In the genomic region with DNA sequence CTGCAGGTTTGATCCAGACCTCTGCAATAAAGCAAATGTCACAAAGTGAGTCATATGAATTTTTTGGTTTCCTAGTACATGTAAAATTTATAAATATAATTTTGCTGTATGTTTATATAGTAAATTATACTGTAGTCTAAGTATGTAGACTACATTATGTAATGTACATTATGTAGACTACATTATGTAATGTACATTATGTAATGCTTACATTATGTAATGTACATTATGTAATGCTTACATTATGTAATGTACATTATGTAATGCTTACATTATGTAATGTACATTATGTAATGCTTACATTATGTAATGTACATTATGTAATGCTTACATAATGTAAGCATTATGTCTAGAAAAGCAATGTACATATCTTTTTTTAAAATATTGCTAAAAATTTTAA, we compare ENCODE assay signal across 7 cellular contexts. TPM values are rescaled to one million over a fixed set of nuclear protein-coding genes. Genes with fewer than 3 reads are reported as not detected.
DNase-seq lines count a peak whose midpoint lies in the region; ATAC-seq, FAIRE-seq and TF ChIP-seq lines count a peak whose summit lies in the region.
"Not testable (repeated sequence)": the region's sequence is repeated elsewhere in the genome, so short reads cannot be mapped to it uniquely, and the experiment has no call there.

No MANE protein-coding gene starts in this region.

- H3K9me1 ChIP-seq in IMR-90 (ENCODE audit: insufficient read depth, low read length): not testable (repeated sequence)

- not testable (repeated sequence) for TF ChIP-seq EP300 in HepG2 (IDR thresholded peaks at IDR 0.05; ENCODE audit: low read depth in 2 of 2, low read length in 2 of 2); HepG2 (CRISPR knock-in tag; IDR thresholded peaks at IDR 0.05; ENCODE audit: borderline replicate concordance)

- H2AK9ac ChIP-seq in IMR-90 (replicated peaks; ENCODE audit: low read depth, low read length, poor library complexity): not testable (repeated sequence)

- not testable (repeated sequence) for H3K9me3 ChIP-seq in IMR-90 (ENCODE audit: control insufficient read depth, insufficient read depth, low read length); HepG2 (ENCODE audit: low read length); small intestine (ENCODE audit: control insufficient read depth, low read depth)

- not testable (repeated sequence) for H3K9ac ChIP-seq in IMR-90 (ENCODE audit: low read depth, low read length); HepG2 (ENCODE audit: insufficient read depth, low read depth, low read length)

- not testable (repeated sequence) for BruUV-seq in IMR-90 (replicated peaks; lab: Mats Ljungman, UMichigan); HepG2 (replicated peaks; lab: Mats Ljungman, UMichigan)

- not testable (repeated sequence) for H4K20me1 ChIP-seq in IMR-90 (ENCODE audit: insufficient read depth, low read length); HepG2 (ENCODE audit: insufficient read depth, low read length)

- H3K27me3 ChIP-seq in IMR-90 (ENCODE audit: control insufficient read depth, insufficient read depth, low read length); bronchial epithelial cell (ENCODE audit: control insufficient read depth, insufficient read depth, low read length); HepG2 (ENCODE audit: control insufficient read depth in 1 of 2, insufficient read depth in 2 of 2, low read length in 2 of 2); small intestine (ENCODE audit: control insufficient read depth in 2 of 2, insufficient read depth in 2 of 2, low read length in 2 of 2): not testable (repeated sequence)

- not testable (repeated sequence) for H4K5ac ChIP-seq in IMR-90 (ENCODE audit: low read depth, low read length)

- not testable (repeated sequence) for TF ChIP-seq CTCF in IMR-90 (conservative IDR thresholded peaks at IDR 0.05; ENCODE audit: low read depth, low read length); bronchial epithelial cell (IDR thresholded peaks at IDR 0.05; ENCODE audit: insufficient read depth, low read length, severe bottlenecking); epithelial cell of esophagus (IDR thresholded peaks at IDR 0.05; ENCODE audit: insufficient read depth, low read depth, low read length, missing control alignments); HepG2 (CRISPR knock-in tag; IDR thresholded peaks at IDR 0.05)

- not testable (repeated sequence) for H3K14ac ChIP-seq in IMR-90 (replicated peaks; ENCODE audit: low read depth, low read length)

- H3K4me1 ChIP-seq in IMR-90 (ENCODE audit: control insufficient read depth, insufficient read depth, low read length); HepG2 (ENCODE audit: insufficient read depth, low read length); small intestine (ENCODE audit: control insufficient read depth in 2 of 2, insufficient read depth in 1 of 2, low read depth in 1 of 2, low read length in 1 of 2): not testable (repeated sequence)

- not testable (repeated sequence) for H4K8ac ChIP-seq in IMR-90 (ENCODE audit: low read depth in 2 of 2, low read length in 2 of 2)

- not testable (repeated sequence) for H2BK120ac ChIP-seq in IMR-90 (ENCODE audit: low read depth, low read length)

- TF ChIP-seq RAD21 in IMR-90 (IDR thresholded peaks at IDR 0.05; ENCODE audit: low read length); HepG2 (CRISPR knock-in tag; IDR thresholded peaks at IDR 0.05): not testable (repeated sequence)

- H3K4me2 ChIP-seq in IMR-90 (ENCODE audit: low read depth, low read length); HepG2 (ENCODE audit: low read depth, low read length): not testable (repeated sequence)

- H3K18ac ChIP-seq in IMR-90 (ENCODE audit: low read depth, low read length): not testable (repeated sequence)

- H3K4ac ChIP-seq in IMR-90 (ENCODE audit: low read depth, low read length): not testable (repeated sequence)

- peaks cover 13% of the 10 kb centered on the region for H3K36me3 ChIP-seq in IMR-90 (ENCODE audit: control insufficient read depth, insufficient read depth, low read length)
- H3K36me3 ChIP-seq in bronchial epithelial cell (ENCODE audit: control insufficient read depth, insufficient read depth, low read length); small intestine (ENCODE audit: control insufficient read depth in 2 of 2, insufficient read depth in 2 of 2, low read length in 2 of 2): not testable (repeated sequence)
- peaks cover 3 to 42% of the 10 kb centered on the region in 2 experiments for H3K36me3 ChIP-seq in HepG2 (replicated peaks in 1 of 2; ENCODE audit: control insufficient read depth in 1 of 2, insufficient read depth in 2 of 2, low read length in 2 of 2)

- DNase-seq in IMR-90; HepG2 (ENCODE audit: low spot score); small intestine: not testable (repeated sequence)
- DNase-seq in MV-4-11 (lab: John Stamatoyannopoulos, UW) (peak; percentile 18), bronchial epithelial cell (ENCODE audit: low read depth) (peak; percentile 3), epithelial cell of esophagus (ENCODE audit: low read depth) (peak; percentile 2)

- not testable (repeated sequence) for H4K91ac ChIP-seq in IMR-90 (ENCODE audit: insufficient read depth, low read depth, low read length)

- H3K79me1 ChIP-seq in IMR-90 (ENCODE audit: low read depth in 1 of 2, low read length in 2 of 2): not testable (repeated sequence)

- H3K23ac ChIP-seq in IMR-90 (ENCODE audit: low read depth, low read length): not testable (repeated sequence)

- H3K79me2 ChIP-seq in HepG2 (ENCODE audit: insufficient read depth, low read length): not testable (repeated sequence)

- not testable (repeated sequence) for H3K56ac ChIP-seq in IMR-90 (ENCODE audit: extremely low read depth, insufficient read depth, low read length)

- H3K4me3 ChIP-seq in IMR-90 (ENCODE audit: insufficient read depth, low read depth, low read length); bronchial epithelial cell (ENCODE audit: low read depth, low read length); epithelial cell of esophagus (ENCODE audit: low read length); HepG2 (replicated peaks in 1 of 3; ENCODE audit: insufficient read depth in 1 of 3, low read depth in 2 of 3, low read length in 3 of 3); small intestine (ENCODE audit: low read depth in 1 of 2, low read length in 2 of 2): not testable (repeated sequence)

- FAIRE-seq in G401.6 (lab: Jason Lieb, UNC): peak; percentile 52
- not testable (repeated sequence) for FAIRE-seq in bronchial epithelial cell (lab: Jason Lieb, UNC); HepG2 (lab: Jason Lieb, UNC)
- FAIRE-seq in small intestine (lab: Jason Lieb, UNC): peak; percentile 94

- dilution Hi-C loops in IMR-90 (cut with HindIII; ENCODE audit: low sequenced_read_pairs, unreplicated experiment): not testable (repeated sequence)

- POLR2A ChIA-PET in IMR-90 (lab: Charles Lee; ENCODE audit: unreplicated experiment); HepG2 (lab: Yijun Ruan, JAX): not testable (repeated sequence)

- H2AK5ac ChIP-seq in IMR-90 (ENCODE audit: low read depth, low read length): not testable (repeated sequence)

- not testable (repeated sequence) for ATAC-seq in IMR-90 (ENCODE audit: low read depth); HepG2

- H2BK5ac ChIP-seq in IMR-90 (ENCODE audit: low read depth, low read length, poor library complexity, severe bottlenecking): not testable (repeated sequence)

- in situ Hi-C loops in IMR-90 (cut with MboI; ENCODE audit: low sequenced_read_pairs); HepG2 (cut with HindIII; ENCODE audit: extremely low pct_ligation_motif_present, low pct_unique_long_range_greater_than_20kb): not testable (repeated sequence)

- not testable (repeated sequence) for H2BK20ac ChIP-seq in IMR-90 (ENCODE audit: low read depth, low read length)

- H3K27ac ChIP-seq in IMR-90 (ENCODE audit: insufficient read depth, low read length); HepG2 (ENCODE audit: extremely low read length, insufficient read depth, low read length); small intestine (ENCODE audit: low read depth in 1 of 2, low read length in 1 of 2): not testable (repeated sequence)

- H2BK15ac ChIP-seq in IMR-90 (ENCODE audit: low read depth, low read length): not testable (repeated sequence)

- not testable (repeated sequence) for H2AFZ ChIP-seq in IMR-90 (replicated peaks; ENCODE audit: low read length, poor library complexity); HepG2 (ENCODE audit: low read length)

- intact Hi-C loops in IMR-90 (cut with micrococcal nuclease); HepG2 (cut with micrococcal nuclease; ENCODE audit: unreplicated experiment): not testable (repeated sequence)

- CTCF ChIA-PET in IMR-90 (lab: Yijun Ruan, JAX); HepG2 (lab: Yijun Ruan, JAX; ENCODE audit: low intra/inter-chr PET ratio, low total read pairs): not testable (repeated sequence)

- not testable (repeated sequence) for TF ChIP-seq POLR2A in IMR-90 (IDR thresholded peaks at IDR 0.05; ENCODE audit: low read depth, low read length); HepG2 (IDR thresholded peaks at IDR 0.05; ENCODE audit: insufficient read depth in 1 of 2, low read depth in 2 of 2, low read length in 2 of 2)

RNA-seq across cellular contexts. Expression of a gene that starts 54.4 kb away (rescaled TPM):
- 57.2 and 61.9 TPM in 2 replicates for total RNA-seq in IMR-90 (2012; rRNA removed)
- polyA plus RNA-seq in IMR-90 (2012; rRNA removed): 34.7 and 41.2 TPM in 2 replicates
- polyA plus RNA-seq in IMR-90 (2012; cell fraction: cytosol; rRNA removed): 7.1 and 21.6 TPM in 2 replicates
- polyA plus RNA-seq in IMR-90 (2012; cell fraction: nucleus; rRNA removed; ENCODE audit: low replicate concordance): 4.0 and 59.5 TPM in 2 replicates
- total RNA-seq in bronchial epithelial cell: 24.2 and 30.6 TPM in 2 replicates
- 46.4 and 63.8 TPM in 2 replicates for total RNA-seq in HepG2 (2016; rRNA removed; fragmentation: Illumina TruSeq; extraction: Trizol)
- total RNA-seq in HepG2 (2016; cell fraction: cytosol; rRNA removed; fragmentation: Illumina TruSeq; extraction: Trizol; ENCODE audit: low read depth): 47.1 and 55.5 TPM in 2 replicates
- total RNA-seq in HepG2 (2016; cell fraction: insoluble cytoplasmic fraction; rRNA removed; fragmentation: Illumina TruSeq; extraction: Trizol): 46.1 and 65.7 TPM in 2 replicates
- total RNA-seq in HepG2 (2016; cell fraction: membrane; rRNA removed; fragmentation: Illumina TruSeq; extraction: Trizol): 24.9 and 32.7 TPM in 2 replicates
- total RNA-seq in HepG2 (2016; cell fraction: nucleus; rRNA removed; fragmentation: Illumina TruSeq; extraction: Trizol): 58.3 and 59.7 TPM in 2 replicates
- polyA plus RNA-seq in HepG2 (2011; rRNA removed): 32.6 and 42.8 TPM in 2 replicates
- 19.9 and 27.2 TPM in 2 replicates for polyA plus RNA-seq in HepG2 (2011; cell fraction: cytosol; rRNA removed)
- polyA plus RNA-seq in HepG2 (2011; cell fraction: nucleus; rRNA removed): 17.0 and 18.4 TPM in 2 replicates
- polyA plus RNA-seq in HepG2 (2012): 32.6 and 41.7 TPM in 2 replicates
- polyA plus RNA-seq in HepG2 (2016; cell fraction: cytosol; fragmentation: Illumina TruSeq; extraction: Trizol; ENCODE audit: low read depth): 3.2 and 3.4 TPM in 2 replicates
- polyA plus RNA-seq in HepG2 (2016; cell fraction: insoluble cytoplasmic fraction; fragmentation: Illumina TruSeq; extraction: Trizol; ENCODE audit: low read depth): 40.4 and 42.0 TPM in 2 replicates
- 6.5 and 8.6 TPM in 2 replicates for polyA plus RNA-seq in HepG2 (2016; cell fraction: membrane; fragmentation: Illumina TruSeq; extraction: Trizol; ENCODE audit: low read depth)
- polyA plus RNA-seq in HepG2 (2016; cell fraction: nucleus; fragmentation: Illumina TruSeq; extraction: Trizol; ENCODE audit: insufficient read depth, low read depth): 29.9 and 39.2 TPM in 2 replicates
- polyA minus RNA-seq in HepG2 (2011; rRNA and poly(A)+ RNA removed; ENCODE audit: low replicate concordance): 19.9 and 24.3 TPM in 2 replicates
- polyA minus RNA-seq in HepG2 (2011; cell fraction: cytosol; rRNA and poly(A)+ RNA removed): 24.6 and 30.2 TPM in 2 replicates
- polyA minus RNA-seq in HepG2 (2011; cell fraction: nucleus; rRNA and poly(A)+ RNA removed): 141 and 156 TPM in 2 replicates
- polyA plus RNA-seq in small intestine: 10 to 100 TPM; 17.0 to 23.9 (median 17.8) TPM
